In genomic region chr10:29588640-29589421, GRCh38 we compare ENCODE assay signal across 1 cellular context.
TF ChIP-seq lines count a peak whose summit lies in the region.

No MANE protein-coding gene starts in this region.

TF ChIP-seq in SK-N-SH, 30 proteins besides CTCF, POLR2A, EP300 and RAD21 (continued from another document):
- TF ChIP-seq ZBTB33 (IDR thresholded peaks at IDR 0.05; ENCODE audit: borderline replicate concordance, low read depth) (no peak), MEF2A (IDR thresholded peaks at IDR 0.05; ENCODE audit: borderline replicate concordance, low read depth) (no peak), ELF1 (IDR thresholded peaks at IDR 0.05) (no peak), YY1 (IDR thresholded peaks at IDR 0.05; ENCODE audit: low read depth) (no peak), TEAD4 (IDR thresholded peaks at IDR 0.05; ENCODE audit: borderline replicate concordance, insufficient read depth) (peak; percentile 78; the same call in 1 of the 2 replicates), FOXJ3 (CRISPR knock-in tag; IDR thresholded peaks at IDR 0.05) (no peak), SIN3A (IDR thresholded peaks at IDR 0.05; ENCODE audit: borderline replicate concordance, low read depth, low read length) (peak; percentile 40; the same call in 1 of the 2 replicates), RCOR1 (IDR thresholded peaks at IDR 0.05; ENCODE audit: low read length) (no peak), JUND (IDR thresholded peaks at IDR 0.05) (peak; percentile 40), NRF1 (IDR thresholded peaks at IDR 0.05; ENCODE audit: low read depth, low read length) (no peak), RXRA (IDR thresholded peaks at IDR 0.05; ENCODE audit: borderline replicate concordance, low read depth) (peak; percentile 76; the same call in 1 of the 2 replicates), REST (IDR thresholded peaks at IDR 0.05; ENCODE audit: low read depth, low read length) (no peak), FOXM1 (IDR thresholded peaks at IDR 0.05; ENCODE audit: low read depth) (no peak), USF2 (IDR thresholded peaks at IDR 0.05; ENCODE audit: borderline replicate concordance, low read depth, low read length) (no peak), FOSL2 (IDR thresholded peaks at IDR 0.05; ENCODE audit: borderline replicate concordance, low read depth) (peak; percentile 35; the same call in 1 of the 2 replicates), IRF3 (IDR thresholded peaks at IDR 0.05; ENCODE audit: low read depth, low read length) (no peak), NFIC (IDR thresholded peaks at IDR 0.05; ENCODE audit: borderline replicate concordance) (peak; percentile 79; the same call in 1 of the 2 replicates)
